In the genomic region with DNA sequence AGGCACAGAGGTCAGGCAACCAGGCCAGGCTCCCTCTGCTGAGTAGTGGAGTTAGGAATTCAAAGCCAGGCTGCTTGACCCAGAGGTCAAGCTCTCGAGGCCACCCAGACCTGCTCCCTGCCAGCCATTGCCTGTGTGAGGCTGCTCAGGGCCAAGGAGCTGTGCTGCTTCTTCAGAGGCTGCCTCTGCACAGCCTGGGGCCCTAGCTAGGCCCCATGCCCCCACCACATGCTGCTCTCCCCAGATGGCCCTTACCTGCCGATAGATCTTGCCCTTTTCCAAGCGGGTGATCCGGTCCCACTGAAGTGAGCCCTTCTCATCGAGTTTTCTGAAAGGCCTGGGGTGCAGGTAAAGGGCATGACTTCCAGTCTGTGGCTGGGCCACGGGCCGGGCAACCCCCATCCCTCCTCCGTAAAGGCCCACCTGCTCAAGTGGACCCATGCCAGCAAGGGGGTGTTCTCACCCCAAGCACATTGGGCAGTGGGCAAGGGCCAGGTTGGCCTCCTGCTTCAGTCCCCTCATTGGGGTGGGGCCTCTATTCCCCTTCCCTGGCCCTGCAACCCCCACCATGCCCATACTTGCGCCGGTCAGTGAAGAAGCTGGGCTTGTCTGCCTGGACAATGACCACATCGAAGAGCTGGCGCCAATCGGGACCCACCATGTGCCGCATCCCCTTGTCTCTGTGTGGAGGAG, we compare ENCODE assay signal across 17 cellular contexts. TPM values are rescaled to one million over a fixed set of nuclear protein-coding genes. Genes with fewer than 3 reads are reported as not detected.
DNase-seq lines count a peak whose midpoint lies in the region; ATAC-seq and TF ChIP-seq lines count a peak whose summit lies in the region.
"Had no signal": no experiment of that assay in that cellular context is flagged by ENCODE, and none has a peak within 500 bp of the region (broad histone marks: within the 10 kb centered on the region; RNA-seq: fewer than 3 reads in every experiment).

No MANE protein-coding gene starts in this region.

- DNase-seq in 8988T (peak; percentile 31), HuH-7.5 (ENCODE audit: low spot score) (peak; percentile 9), cardiac muscle cell (ENCODE audit: low read depth in 1 of 2, low spot score in 1 of 2) (no peak), neural crest cell (ENCODE audit: low read depth, low spot score) (no peak), globus pallidus (ENCODE audit: low spot score) (no peak), cerebellar nuclear complex (lab: John Stamatoyannopoulos, UW) (no peak)
- no peak for DNase-seq in activated T-helper 2 cell treated with anti-CD3 and anti-CD28 coated beads, Interferon-gamma antibody, Interleukin-2, Interleukin-4, amounts not matched to agents 10 μg/mL and 5 μg/mL and 100 μg/mL, durations not matched to agents 14 hours and 24 hours and 36 hours (ENCODE audit: low spot score)
- DNase-seq: activated T-cell treated with anti-CD3 and anti-CD28 coated beads, Interleukin-2, amount 50 U/mL, for 48 hours; brain microvascular endothelial cell; DMS153; glutamatergic neuron; kidney glomerular epithelial cell; NCI-H1092; NCI-H226; OCI-M1; testis had no signal

- peak overlapping the region; percentile 63 for H3K27ac ChIP-seq in cardiac muscle cell
- H3K27ac ChIP-seq: brain microvascular endothelial cell had no signal

- H3K36me3 Mint-ChIP-seq in neural crest cell (ENCODE audit: low read depth): peaks cover 12% of the 10 kb centered on the region
- H3K36me3 Mint-ChIP-seq in activated T-helper 2 cell treated with anti-CD3 and anti-CD28 coated beads, Interferon-gamma antibody, Interleukin-2, Interleukin-4, amounts not matched to agents 10 μg/mL and 5 μg/mL and 100 μg/mL, durations not matched to agents 14 hours and 24 hours and 36 hours (ENCODE audit: low read depth): peaks cover 14% of the 10 kb centered on the region

- TF ChIP-seq CTCF in cardiac muscle cell (IDR thresholded peaks at IDR 0.05; ENCODE audit: low read depth, low read length) (no peak), neural crest cell (conservative IDR thresholded peaks at IDR 0.05) (no peak)

- H3K27me3 Mint-ChIP-seq in neural crest cell (ENCODE audit: low read depth): no peaks in the 10 kb centered on the region
- H3K27me3 Mint-ChIP-seq in activated T-helper 2 cell treated with anti-CD3 and anti-CD28 coated beads, Interferon-gamma antibody, Interleukin-2, Interleukin-4, amounts not matched to agents 10 μg/mL and 5 μg/mL and 100 μg/mL, durations not matched to agents 14 hours and 24 hours and 36 hours (ENCODE audit: low read depth): no peaks in the 10 kb centered on the region

- intact Hi-C loops in activated T-helper 2 cell treated with anti-CD3 and anti-CD28 coated beads, Interferon-gamma antibody, Interleukin-2, Interleukin-4, amounts not matched to agents 10 μg/mL and 5 μg/mL and 100 μg/mL, durations not matched to agents 14 hours and 24 hours and 36 hours (cut with micrococcal nuclease): no loop called here

- H3K4me3 ChIP-seq in cardiac muscle cell: no peak overlapping the region
- H3K4me3 ChIP-seq: testis had no signal

- H3K27me3 ChIP-seq in cardiac muscle cell: no peaks in the 10 kb centered on the region
- H3K27me3 ChIP-seq: brain microvascular endothelial cell, testis had no signal

- ATAC-seq in HG03520 (IDR thresholded peaks at IDR 0.05; ENCODE audit: unreplicated experiment): no peak

- no peaks in the 10 kb centered on the region for H3K9me3 ChIP-seq in cardiac muscle cell (ENCODE audit: low read depth)
- H3K9me3 ChIP-seq: testis had no signal

- peaks cover 21% of the 10 kb centered on the region for H3K4me1 Mint-ChIP-seq in neural crest cell
- no peaks in the 10 kb centered on the region for H3K4me1 Mint-ChIP-seq in activated T-helper 2 cell treated with anti-CD3 and anti-CD28 coated beads, Interferon-gamma antibody, Interleukin-2, Interleukin-4, amounts not matched to agents 10 μg/mL and 5 μg/mL and 100 μg/mL, durations not matched to agents 14 hours and 24 hours and 36 hours (ENCODE audit: low read depth)

- H3K36me3 ChIP-seq in cardiac muscle cell: peaks cover 20% of the 10 kb centered on the region

- no peaks in the 10 kb centered on the region for H3K9me3 Mint-ChIP-seq in neural crest cell
- no peaks in the 10 kb centered on the region for H3K9me3 Mint-ChIP-seq in activated T-helper 2 cell treated with anti-CD3 and anti-CD28 coated beads, Interferon-gamma antibody, Interleukin-2, Interleukin-4, amounts not matched to agents 10 μg/mL and 5 μg/mL and 100 μg/mL, durations not matched to agents 14 hours and 24 hours and 36 hours

- peak overlapping the region; percentile 41 for H3K4me3 Mint-ChIP-seq in neural crest cell
- no peak overlapping the region for H3K4me3 Mint-ChIP-seq in activated T-helper 2 cell treated with anti-CD3 and anti-CD28 coated beads, Interferon-gamma antibody, Interleukin-2, Interleukin-4, amounts not matched to agents 10 μg/mL and 5 μg/mL and 100 μg/mL, durations not matched to agents 14 hours and 24 hours and 36 hours (ENCODE audit: low read depth)

- H3K27ac Mint-ChIP-seq in neural crest cell (ENCODE audit: unreplicated experiment): no peak overlapping the region
- no peak overlapping the region for H3K27ac Mint-ChIP-seq in activated T-helper 2 cell treated with anti-CD3 and anti-CD28 coated beads, Interferon-gamma antibody, Interleukin-2, Interleukin-4, amounts not matched to agents 10 μg/mL and 5 μg/mL and 100 μg/mL, durations not matched to agents 14 hours and 24 hours and 36 hours

- H3K4me1 ChIP-seq in cardiac muscle cell (ENCODE audit: low read depth): peaks cover under 1% of the 10 kb centered on the region

RNA-seq across cellular contexts. Expression of gene NT5DC2, which starts 6.5 kb away (rescaled TPM):
- total RNA-seq in cardiac muscle cell (214 and 233 TPM in 2 replicates), neural crest cell (389 and 392 TPM in 2 replicates)
- 113 and 120 TPM in 2 replicates for polyA plus RNA-seq in cardiac muscle cell
- total RNA-seq in activated T-helper 2 cell treated with anti-CD3 and anti-CD28 coated beads, Interferon-gamma antibody, Interleukin-2, Interleukin-4, amounts not matched to agents 10 μg/mL and 5 μg/mL and 100 μg/mL, durations not matched to agents 14 hours and 24 hours and 36 hours: 77.9 and 88.4 TPM in 2 replicates

RNA-seq across cellular contexts. Expression of gene UQCC5, which starts 9.2 kb away (rescaled TPM):
- 1.0 and 23.8 TPM in 2 replicates for total RNA-seq in cardiac muscle cell
- polyA plus RNA-seq in cardiac muscle cell: 64.7 and 89.3 TPM in 2 replicates
- 26.2 and 29.8 TPM in 2 replicates for total RNA-seq in neural crest cell
- total RNA-seq in activated T-helper 2 cell treated with anti-CD3 and anti-CD28 coated beads, Interferon-gamma antibody, Interleukin-2, Interleukin-4, amounts not matched to agents 10 μg/mL and 5 μg/mL and 100 μg/mL, durations not matched to agents 14 hours and 24 hours and 36 hours: 12.5 and 16.4 TPM in 2 replicates

RNA-seq across cellular contexts. Expression of gene STAB1, which starts 32.0 kb away (rescaled TPM):
- total RNA-seq in cardiac muscle cell: 0.81 and 2.2 TPM in 2 replicates
- polyA plus RNA-seq in cardiac muscle cell: 0.91 TPM in 1 of 2 replicates, not detected in the other
- total RNA-seq in neural crest cell: 0.11 and 0.16 TPM in 2 replicates
- total RNA-seq in activated T-helper 2 cell treated with anti-CD3 and anti-CD28 coated beads, Interferon-gamma antibody, Interleukin-2, Interleukin-4, amounts not matched to agents 10 μg/mL and 5 μg/mL and 100 μg/mL, durations not matched to agents 14 hours and 24 hours and 36 hours: 0.07 TPM in 1 of 2 replicates, not detected in the other

Comparison
In these comparisons a context has a peak if more than half of its experiments do, and no peak if none do; other contexts are left out.
1. DNase-seq: peak in 8988T (single experiment) and HuH-7.5 (single experiment); none in cardiac muscle cell (0 of 2), neural crest cell (single experiment), globus pallidus (single experiment), cerebellar nuclear complex (0 of 2) and activated T-helper 2 cell treated with anti-CD3 and anti-CD28 coated beads, Interferon-gamma antibody, Interleukin-2, Interleukin-4, amounts not matched to agents 10 μg/mL and 5 μg/mL and 100 μg/mL, durations not matched to agents 14 hours and 24 hours and 36 hours (single experiment).